ENCODE assay signal across 12 cellular contexts in genomic region chr14:59208224-59208814, GRCh38. TPM values are rescaled to one million over a fixed set of nuclear protein-coding genes. Genes with fewer than 3 reads are reported as not detected.
DNase-seq lines count a peak whose midpoint lies in the region; ATAC-seq, FAIRE-seq and TF ChIP-seq lines count a peak whose summit lies in the region.
"Had no signal": no experiment of that assay in that cellular context is flagged by ENCODE, and none has a peak within 500 bp of the region (broad histone marks: within the 10 kb centered on the region; RNA-seq: fewer than 3 reads in every experiment).

No MANE protein-coding gene starts in this region.

- in situ Hi-C loops in brain microvascular endothelial cell (cut with HindIII; ENCODE audit: low pct_ligation_motif_present, low sequenced_read_pairs), result no loop called here

- H3K4me3 ChIP-seq in brain microvascular endothelial cell (ENCODE audit: low read depth, low read length) (peak overlapping the region; percentile 13), upper lobe of right lung (no peak overlapping the region)

- peak; percentile 87 for FAIRE-seq in GM19239 (lab: Jason Lieb, UNC)
- FAIRE-seq: D721Med had no signal

- H3K27me3 ChIP-seq in brain microvascular endothelial cell (replicated peaks) (no peaks in the 10 kb centered on the region), upper lobe of right lung (no peaks in the 10 kb centered on the region)

- intact Hi-C loops in upper lobe of right lung (cut with DNase I), result no loop called here

- no peak for ATAC-seq in upper lobe of right lung
- ATAC-seq: naive thymus-derived CD8-positive, alpha-beta T cell had no signal

- TF ChIP-seq CTCF in brain microvascular endothelial cell (IDR thresholded peaks at IDR 0.05; ENCODE audit: low read depth, low read length, missing control alignments) (no peak), upper lobe of right lung (IDR thresholded peaks at IDR 0.05) (no peak)

- DNase-seq in GM19239 (ENCODE audit: insufficient read length, low spot score), result no peak
- DNase-seq in HS-5 (ENCODE audit: low read depth), result peak; percentile 53
- peak; percentile 72 for DNase-seq in brain microvascular endothelial cell
- peak; percentile 47 for DNase-seq in renal cortical epithelial cell (ENCODE audit: low read depth)
- no peak for DNase-seq in DMS53 (lab: John Stamatoyannopoulos, UW)
- no peak for DNase-seq in SKM-1 treated with dmso at 0.1 percent for 144 hours (lab: John Stamatoyannopoulos, UW; ENCODE audit: unreplicated experiment)
- no peak for DNase-seq in NCI-H2029 (lab: John Stamatoyannopoulos, UW)
- no peak for DNase-seq in upper lobe of right lung
- DNase-seq: Kasumi-1; naive thymus-derived CD8-positive, alpha-beta T cell had no signal

- H3K4me1 ChIP-seq in upper lobe of right lung, result peaks cover 5% of the 10 kb centered on the region

- H3K27ac ChIP-seq in brain microvascular endothelial cell, result no peak overlapping the region
- H3K27ac ChIP-seq in upper lobe of right lung, result no peak overlapping the region
- H3K27ac ChIP-seq: epithelial cell of prostate had no signal

- no peaks in the 10 kb centered on the region for H3K9me3 ChIP-seq in upper lobe of right lung

- no peaks in the 10 kb centered on the region for H3K36me3 ChIP-seq in brain microvascular endothelial cell (replicated peaks)
- no peaks in the 10 kb centered on the region for H3K36me3 ChIP-seq in upper lobe of right lung

RNA-seq across cellular contexts. Expression of gene DAAM1, which starts 19.9 kb away (rescaled TPM):
- total RNA-seq in renal cortical epithelial cell, result 18.2 and 32.4 TPM in 2 replicates
- 51.2 TPM for total RNA-seq in upper lobe of right lung

Comparison
In these comparisons a context has a peak if more than half of its experiments do, and no peak if none do; other contexts are left out.
1. DNase-seq: peak in HS-5 (single experiment), brain microvascular endothelial cell (single experiment) and renal cortical epithelial cell (single experiment); none in GM19239 (single experiment), DMS53 (single experiment), SKM-1 treated with dmso at 0.1 percent for 144 hours (single experiment), NCI-H2029 (single experiment) and upper lobe of right lung (single experiment).